27 cellular contexts compared by ENCODE assay signal in the genomic region with DNA sequence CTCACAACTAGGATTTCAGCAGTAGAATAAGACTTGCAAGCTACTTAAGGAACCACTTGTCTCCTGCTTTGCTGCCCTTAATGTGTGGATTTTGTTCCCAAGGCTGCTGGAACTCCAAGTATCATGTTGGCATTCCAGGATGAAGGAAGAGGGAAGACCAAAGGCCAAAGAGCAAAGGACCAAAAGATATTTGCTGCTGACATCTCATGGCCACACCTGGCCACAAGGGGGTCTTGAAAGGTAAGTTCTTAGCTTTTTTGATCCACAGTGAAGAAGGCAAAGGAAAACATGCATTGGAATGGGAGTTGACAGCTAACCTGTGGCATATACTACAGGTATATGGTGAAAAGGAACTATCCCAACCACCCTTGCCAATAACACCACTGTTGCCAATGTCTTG. TPM values are rescaled to one million over a fixed set of nuclear protein-coding genes. Genes with fewer than 3 reads are reported as not detected.
DNase-seq lines count a peak whose midpoint lies in the region; ATAC-seq and TF ChIP-seq lines count a peak whose summit lies in the region.
"Had no signal": no experiment of that assay in that cellular context is flagged by ENCODE, and none has a peak within 500 bp of the region (broad histone marks: within the 10 kb centered on the region; RNA-seq: fewer than 3 reads in every experiment).

No MANE protein-coding gene starts in this region.

- peaks cover 20 to 25% of the 10 kb centered on the region in 2 experiments for H3K9me3 Mint-ChIP-seq in H9
- H3K9me3 Mint-ChIP-seq in CD4-positive, alpha-beta T cell, result peaks cover 4% of the 10 kb centered on the region

- H3K4ac ChIP-seq in H9 (ENCODE audit: low read depth, low read length), result no peak overlapping the region
- no peak overlapping the region for H3K4ac ChIP-seq in mesendoderm (ENCODE audit: low read depth, low read length)

- H3K27me3 ChIP-seq in H9 (ENCODE audit: insufficient read depth, low read length) (no peaks in the 10 kb centered on the region; the same call in 1 of the 2 replicates), WERI-Rb-1 (ENCODE audit: insufficient read depth, low read depth, severe bottlenecking) (peaks cover 11% of the 10 kb centered on the region), mesendoderm (ENCODE audit: insufficient read depth, low read length, poor library complexity) (no peaks in the 10 kb centered on the region)
- peaks cover 14% of the 10 kb centered on the region for H3K27me3 ChIP-seq in CD4-positive, alpha-beta T cell (ENCODE audit: control insufficient read depth, insufficient read depth, low read length)

- no peak overlapping the region for H4K5ac ChIP-seq in H9 (ENCODE audit: insufficient read length, low read depth, low read length)
- H4K5ac ChIP-seq in mesendoderm (ENCODE audit: low read length), result no peak overlapping the region

- peaks cover 15 to 16% of the 10 kb centered on the region in 2 experiments for H3K4me1 Mint-ChIP-seq in H9
- peaks cover 14% of the 10 kb centered on the region for H3K4me1 Mint-ChIP-seq in CD4-positive, alpha-beta T cell (ENCODE audit: low read depth)

- H2BK5ac ChIP-seq in H9 (ENCODE audit: insufficient read length, low read length) (no peak overlapping the region), mesendoderm (ENCODE audit: low read length) (no peak overlapping the region)

- CTCF ChIA-PET in CD4-positive, alpha-beta T cell (lab: Charles Lee), result interaction anchor here (0.8 to 1.5 kb wide), 4 partner anchors 60 to 635 kb away, joined by 3 to 5 read pairs (median 4); partner anchors contain the start of gene HS1BP3

- H3K56ac ChIP-seq in H9 (ENCODE audit: insufficient read length, low read depth, low read length), result no peak overlapping the region
- H3K56ac ChIP-seq in mesendoderm (ENCODE audit: low read length), result no peak overlapping the region

- H3K9me3 ChIP-seq in H9 (ENCODE audit: control insufficient read depth, low read depth, low read length) (peaks cover 7% of the 10 kb centered on the region), WERI-Rb-1 (ENCODE audit: severe bottlenecking) (peaks cover 9% of the 10 kb centered on the region)
- peaks cover under 1% of the 10 kb centered on the region for H3K9me3 ChIP-seq in CD4-positive, alpha-beta T cell (ENCODE audit: control insufficient read depth, low read length)
- H3K9me3 ChIP-seq: right atrium auricular region had no signal

- H3K4me3 ChIP-seq in WERI-Rb-1 (ENCODE audit: low read depth, low read length), result no peak overlapping the region
- no peak overlapping the region for H3K4me3 ChIP-seq in mesendoderm (ENCODE audit: low read length)
- H3K4me3 ChIP-seq: right atrium auricular region, spleen had no signal

- no peak overlapping the region for H2AK5ac ChIP-seq in H9 (ENCODE audit: insufficient read length, low read length)
- H2AK5ac ChIP-seq in mesendoderm (ENCODE audit: low read length), result no peak overlapping the region

- no peak overlapping the region for H2BK15ac ChIP-seq in H9 (ENCODE audit: low read depth, low read length)
- no peak overlapping the region for H2BK15ac ChIP-seq in mesendoderm (replicated peaks; ENCODE audit: low read depth)

- POLR2A ChIA-PET in CD4-positive, alpha-beta T cell (lab: Charles Lee), result no interaction called here

- no peak overlapping the region for H2BK20ac ChIP-seq in H9 (ENCODE audit: low read depth, low read length, poor library complexity, severe bottlenecking)

- H3K27me3 Mint-ChIP-seq in H9 (ENCODE audit: low read depth), result peaks cover 16% of the 10 kb centered on the region
- H3K27me3 Mint-ChIP-seq in CD4-positive, alpha-beta T cell, result peaks cover 27% of the 10 kb centered on the region

- H3K27ac ChIP-seq in H9 (ENCODE audit: insufficient read length, low read depth, low read length), result no peak overlapping the region
- H3K27ac ChIP-seq in WERI-Rb-1, result no peak overlapping the region
- H3K27ac ChIP-seq in mesendoderm (ENCODE audit: low read depth, low read length), result no peak overlapping the region
- no peak overlapping the region for H3K27ac ChIP-seq in CD4-positive, alpha-beta T cell (ENCODE audit: low read depth, low read length)
- H3K27ac ChIP-seq: parathyroid adenoma, right atrium auricular region, spleen had no signal

- H4K91ac ChIP-seq in H9 (ENCODE audit: insufficient read length, low read depth, low read length), result no peak overlapping the region

- peaks cover 4% of the 10 kb centered on the region; the same call in 1 of the 2 replicates for H3K4me1 ChIP-seq in H9 (ENCODE audit: insufficient read depth, low read length)
- peaks cover 3% of the 10 kb centered on the region for H3K4me1 ChIP-seq in mesendoderm (ENCODE audit: control insufficient read depth, low read depth, low read length)
- H3K4me1 ChIP-seq: parathyroid adenoma had no signal

- no peak overlapping the region for H2BK12ac ChIP-seq in H9 (ENCODE audit: insufficient read length, low read depth, low read length)

- no peak overlapping the region for H2BK120ac ChIP-seq in H9 (ENCODE audit: low read depth, low read length, poor library complexity, severe bottlenecking)
- H2BK120ac ChIP-seq in mesendoderm (ENCODE audit: low read depth, low read length), result no peak overlapping the region

- H3K79me1 ChIP-seq in H9 (ENCODE audit: insufficient read depth, low read depth, low read length, poor library complexity, severe bottlenecking), result no peaks in the 10 kb centered on the region
- H3K79me1 ChIP-seq in mesendoderm (ENCODE audit: low read length), result no peaks in the 10 kb centered on the region

- no peaks in the 10 kb centered on the region for H3K36me3 ChIP-seq in WERI-Rb-1
- H3K36me3 ChIP-seq in mesendoderm (ENCODE audit: control insufficient read depth, insufficient read depth, low read length), result no peaks in the 10 kb centered on the region
- H3K36me3 ChIP-seq: right atrium auricular region, spleen had no signal

- H3K27ac Mint-ChIP-seq in H9, result no peak overlapping the region
- H3K27ac Mint-ChIP-seq in CD4-positive, alpha-beta T cell, result no peak overlapping the region
- H3K27ac Mint-ChIP-seq: activated CD4-positive, alpha-beta T cell treated with anti-CD3 and anti-CD28 coated beads, Interleukin-2, amount 10 ng/mL, durations not matched to agents 24 days and 14 days; activated naive CD8-positive, alpha-beta T cell; CD8-positive, alpha-beta memory T cell; memory B cell; stimulated activated naive CD8-positive, alpha-beta T cell treated with anti-CD3 and anti-CD28 coated beads, Interleukin-15, amount 100 ng/mL, for 72 hours had no signal

- H3K18ac ChIP-seq in H9 (ENCODE audit: insufficient read length, low read depth, low read length) (no peak overlapping the region), mesendoderm (ENCODE audit: low read length) (no peak overlapping the region)

- peak; percentile 65 for TF ChIP-seq CTCF in H9 (conservative IDR thresholded peaks at IDR 0.05)
- peak; percentile 33 for TF ChIP-seq CTCF in WERI-Rb-1 (IDR thresholded peaks at IDR 0.05; ENCODE audit: low read depth, low read length)
- TF ChIP-seq CTCF in CD4-positive, alpha-beta T cell (IDR thresholded peaks at IDR 0.05), result no peak

- H3K36me3 Mint-ChIP-seq in H9 (ENCODE audit: insufficient read depth in 1 of 3, low read depth in 3 of 3), result peaks cover 13 to 16% (median 14%) of the 10 kb centered on the region in 3 experiments; a peak in 6 of 7 replicates
- H3K36me3 Mint-ChIP-seq in CD4-positive, alpha-beta T cell (ENCODE audit: low read depth), result peaks cover 6% of the 10 kb centered on the region
- H3K36me3 Mint-ChIP-seq: memory B cell had no signal

- no peak overlapping the region for H3K14ac ChIP-seq in H9 (ENCODE audit: insufficient read depth, low read length)

- no peak for ATAC-seq in HG02763 (IDR thresholded peaks at IDR 0.05; ENCODE audit: unreplicated experiment)
- no peak for ATAC-seq in CD4-positive, alpha-beta T cell (ENCODE audit: poor library complexity)
- ATAC-seq: stimulated activated naive CD8-positive, alpha-beta T cell treated with anti-CD3 and anti-CD28 coated beads, Interleukin-15, amount 100 ng/mL, for 72 hours had no signal

- H4K20me1 ChIP-seq in H9 (ENCODE audit: control insufficient read depth, insufficient read depth, insufficient read length), result no peaks in the 10 kb centered on the region

- H3K23me2 ChIP-seq in H9 (ENCODE audit: insufficient read length, low read depth, low read length, poor library complexity, severe bottlenecking), result peaks cover 12% of the 10 kb centered on the region

- H4K8ac ChIP-seq in H9 (replicated peaks; ENCODE audit: insufficient read length, low read depth, low read length) (no peak overlapping the region), mesendoderm (ENCODE audit: low read depth, low read length) (no peak overlapping the region)

- intact Hi-C loops in posterior cingulate gyrus (cut with DNase I), result no loop called here
- intact Hi-C loops in CD4-positive, alpha-beta T cell (cut with DNase I, micrococcal nuclease), result no loop called here

- H3T11ph ChIP-seq in H9 (ENCODE audit: low read length), result no peak overlapping the region

- H3K4me2 ChIP-seq in H9 (ENCODE audit: insufficient read depth, insufficient read length, low read length), result no peak overlapping the region
- H3K4me2 ChIP-seq in mesendoderm (ENCODE audit: low read length), result no peak overlapping the region

- no peak overlapping the region for H2AFZ ChIP-seq in H9 (ENCODE audit: low read length)
- H2AFZ ChIP-seq: parathyroid adenoma had no signal

- H3K9ac ChIP-seq in H9 (ENCODE audit: extremely low read depth, insufficient read length, low read length) (no peak overlapping the region), mesendoderm (ENCODE audit: low read length) (no peak overlapping the region)
- H3K9ac ChIP-seq: parathyroid adenoma had no signal

- DNase-seq in ELF-1 (ENCODE audit: low read depth, low spot score) (peak; percentile 20), H9 (peak; percentile 40), WERI-Rb-1 (no peak), mesendoderm (peak; percentile 59), posterior cingulate gyrus (no peak)
- DNase-seq in CD4-positive, alpha-beta T cell, result no peak
- DNase-seq: activated CD4-positive, alpha-beta T cell treated with anti-CD3 and anti-CD28 coated beads, Interleukin-2, amount 10 ng/mL, durations not matched to agents 24 days and 14 days; activated effector memory CD4-positive, alpha-beta T cell treated with Interleukin-2 at 50 U/mL for 16 hours; activated T-cell treated with anti-CD3 and anti-CD28 coated beads, Interleukin-2, amount 50 U/mL, for 1 hour; anterior cingulate cortex; CD8-positive, alpha-beta memory T cell; hippocampal formation; Kasumi-1; MV-4-11; NCI-H1436 treated with DMSO at 0.1 percent for 48 hours; NCI-H2081 treated with DMSO at 0.1 percent for 48 hours; NCI-H345; NCI-H748 treated with DMSO at 0.1 percent for 48 hours; SIG-M5; spleen; stimulated activated naive CD8-positive, alpha-beta T cell treated with anti-CD3 and anti-CD28 coated beads, Interleukin-15, amount 100 ng/mL, for 72 hours had no signal

- H3K79me2 ChIP-seq in H9 (ENCODE audit: insufficient read depth, low read length), result no peaks in the 10 kb centered on the region
- no peaks in the 10 kb centered on the region for H3K79me2 ChIP-seq in mesendoderm (ENCODE audit: control insufficient read depth, insufficient read depth, low read length)
- H3K79me2 ChIP-seq: parathyroid adenoma had no signal

- no peak overlapping the region for H3K4me3 Mint-ChIP-seq in H9
- H3K4me3 Mint-ChIP-seq in CD4-positive, alpha-beta T cell, result no peak overlapping the region
- H3K4me3 Mint-ChIP-seq: activated CD4-positive, alpha-beta T cell treated with anti-CD3 and anti-CD28 coated beads, Interleukin-2, amount 10 ng/mL, durations not matched to agents 24 days and 14 days; activated naive CD8-positive, alpha-beta T cell; CD8-positive, alpha-beta memory T cell; memory B cell; stimulated activated naive CD8-positive, alpha-beta T cell treated with anti-CD3 and anti-CD28 coated beads, Interleukin-15, amount 100 ng/mL, for 72 hours had no signal

- no peak overlapping the region for H3K23ac ChIP-seq in H9 (ENCODE audit: insufficient read length, low read depth, low read length)
- no peak overlapping the region for H3K23ac ChIP-seq in mesendoderm (ENCODE audit: low read length)

RNA-seq across cellular contexts. Expression of gene MATN3, which starts 3.9 kb away (rescaled TPM):
- 12.2 and 13.5 TPM in 2 replicates for total RNA-seq in H9 (2021)
- 17.0 TPM for polyA plus RNA-seq in mesendoderm (2013, experiment 1 of 2)
- polyA plus RNA-seq in mesendoderm (2013, experiment 2 of 2), result 17.9 TPM
- total RNA-seq in CD4-positive, alpha-beta T cell, result not detected
- total RNA-seq: activated CD4-positive, alpha-beta T cell treated with anti-CD3 and anti-CD28 coated beads, Interleukin-2, amount 10 ng/mL, durations not matched to agents 24 days and 14 days; activated CD8-positive, alpha-beta memory T cell treated with anti-CD3 and anti-CD28 coated beads for 36 hours; CD8-positive, alpha-beta memory T cell; right atrium auricular region had no signal
- polyA plus RNA-seq: CD8-positive, alpha-beta memory T cell had no signal

RNA-seq across cellular contexts. Expression of gene WDR35, which starts 26.4 kb away (rescaled TPM):
- 16.2 and 16.7 TPM in 2 replicates for total RNA-seq in H9 (2021)
- polyA plus RNA-seq in mesendoderm (2013, experiment 1 of 2), result 7.8 TPM
- polyA plus RNA-seq in mesendoderm (2013, experiment 2 of 2), result 7.5 TPM
- 1 to 10 TPM; 2.8 to 3.2 TPM for total RNA-seq in CD4-positive, alpha-beta T cell

RNA-seq across cellular contexts. Expression of gene LAPTM4A, which starts 35.1 kb away (rescaled TPM):
- total RNA-seq in H9 (2021), result 131 and 136 TPM in 2 replicates
- 350 TPM for polyA plus RNA-seq in mesendoderm (2013, experiment 1 of 2)
- polyA plus RNA-seq in mesendoderm (2013, experiment 2 of 2), result 343 TPM
- total RNA-seq in CD4-positive, alpha-beta T cell, result 10 to 100 TPM; 59.4 to 62.0 TPM

Comparison
In these comparisons a context has a peak if more than half of its experiments do, and no peak if none do; other contexts are left out.
1. DNase-seq: peak in ELF-1 (single experiment), H9 (single experiment) and mesendoderm (single experiment); none in WERI-Rb-1 (single experiment), posterior cingulate gyrus (0 of 10) and CD4-positive, alpha-beta T cell (0 of 10).
2. RNA of gene MATN3, which starts 3.9 kb away (total RNA-seq): 12.2 to 13.5 TPM in H9; not detected in CD4-positive, alpha-beta T cell; every median in the first group is over 10 times any median in the second.